15 cellular contexts compared by ENCODE assay signal in genomic region chr6:129646140-129646569, GRCh38.
DNase-seq lines count a peak whose midpoint lies in the region; ATAC-seq and TF ChIP-seq lines count a peak whose summit lies in the region.
"Had no signal": no experiment of that assay in that cellular context is flagged by ENCODE, and none has a peak within 500 bp of the region (broad histone marks: within the 10 kb centered on the region; RNA-seq: fewer than 3 reads in every experiment).

No MANE protein-coding gene starts in this region.

- no peak overlapping the region for H3K9ac ChIP-seq in KMS-11
- peak overlapping the region in 1 of 5 donors; percentile 57 for H3K9ac ChIP-seq in subcutaneous abdominal adipose tissue (ENCODE audit: low read length in 5 of 5)

- TF ChIP-seq POLR2A in esophagus squamous epithelium (IDR thresholded peaks at IDR 0.05), result no peak

- H3K36me3 ChIP-seq in KMS-11 (ENCODE audit: insufficient read depth) (no peaks in the 10 kb centered on the region), lower lobe of right lung (no peaks in the 10 kb centered on the region), subcutaneous abdominal adipose tissue (ENCODE audit: control insufficient read depth in 5 of 5, insufficient read depth in 5 of 5, low read length in 5 of 5) (peaks cover 0 to 3% (median 0%) of the 10 kb centered on the region in 5 donors), esophagus squamous epithelium (no peaks in the 10 kb centered on the region)
- H3K36me3 ChIP-seq: BE2C, gastroesophageal sphincter, suprapubic skin had no signal

- ATAC-seq in SK-N-SH treated with all-trans-retinoic acid at 6 μM for 48 hours, result no peak; the same call in 2 of the 3 replicates
- no peak for ATAC-seq in lower lobe of right lung
- no peak for ATAC-seq in HG03135 (IDR thresholded peaks at IDR 0.05; ENCODE audit: unreplicated experiment)
- ATAC-seq: gastroesophageal sphincter; natural killer cell treated with Interleukin-12 subunit alpha and Interleukin-12 subunit beta and Interleukin-15 and Interleukin-18, amount 100 ng/mL, for 72 hours; WTC11 had no signal

- peak overlapping the region; percentile 31 for H3K4me2 ChIP-seq in KMS-11

- 79 to 93% methylated on average over 2 of the region's 2 CpGs for WGBS in esophagus squamous epithelium, 2 donors

- H4K20me1 ChIP-seq in KMS-11 (ENCODE audit: insufficient read depth), result no peaks in the 10 kb centered on the region

- peaks cover 31% of the 10 kb centered on the region for H3K4me1 ChIP-seq in KMS-11 (ENCODE audit: low read depth, poor library complexity, severe bottlenecking)
- H3K4me1 ChIP-seq in lower lobe of right lung, result peaks cover 48% of the 10 kb centered on the region
- H3K4me1 ChIP-seq in subcutaneous abdominal adipose tissue (ENCODE audit: control insufficient read depth in 5 of 5, insufficient read depth in 5 of 5, low read length in 5 of 5), result peaks cover 3 to 55% (median 29%) of the 10 kb centered on the region in 5 donors
- peaks cover 4 to 27% (median 14%) of the 10 kb centered on the region in 3 donors for H3K4me1 ChIP-seq in esophagus squamous epithelium
- H3K4me1 ChIP-seq: BE2C had no signal

- H3K4me3 ChIP-seq in KMS-11 (IDR thresholded peaks at IDR 0.05; ENCODE audit: insufficient read depth, low read depth, low read length) (no peak overlapping the region), lower lobe of right lung (no peak overlapping the region), subcutaneous abdominal adipose tissue (ENCODE audit: low read depth in 1 of 5, low read length in 5 of 5) (no peak overlapping the region), esophagus squamous epithelium (no peak overlapping the region)
- H3K4me3 ChIP-seq: gastroesophageal sphincter, suprapubic skin had no signal

- no peak for TF ChIP-seq CTCF in KMS-11 (conservative IDR thresholded peaks at IDR 0.05; ENCODE audit: low read depth, low read length)
- TF ChIP-seq CTCF in lower lobe of right lung (IDR thresholded peaks at IDR 0.05), result no peak
- no peak for TF ChIP-seq CTCF in esophagus squamous epithelium (IDR thresholded peaks at IDR 0.05)

- H3K27me3 ChIP-seq in KMS-11 (ENCODE audit: insufficient read depth, low read depth) (no peaks in the 10 kb centered on the region), lower lobe of right lung (ENCODE audit: low read depth) (no peaks in the 10 kb centered on the region), subcutaneous abdominal adipose tissue (ENCODE audit: control insufficient read depth in 5 of 5, insufficient read depth in 4 of 5, low read length in 5 of 5) (no peaks in the 10 kb centered on the region), esophagus squamous epithelium (no peaks in the 10 kb centered on the region)
- H3K27me3 ChIP-seq: BE2C, gastroesophageal sphincter, suprapubic skin had no signal

- H2AFZ ChIP-seq in KMS-11 (ENCODE audit: low read depth), result no peak overlapping the region

- H3K27ac ChIP-seq in KMS-11 (no peak overlapping the region; the same call in 1 of the 2 replicates), lower lobe of right lung (peak overlapping the region; percentile 26), subcutaneous abdominal adipose tissue (ENCODE audit: low read depth, low read length) (peak overlapping the region; percentile 60), esophagus squamous epithelium (no peak overlapping the region)

- no peaks in the 10 kb centered on the region for H3K79me2 ChIP-seq in KMS-11 (ENCODE audit: insufficient read depth, low read depth)

- H3K9me3 ChIP-seq in lower lobe of right lung (no peaks in the 10 kb centered on the region), subcutaneous abdominal adipose tissue (ENCODE audit: control insufficient read depth in 5 of 5, low read length in 5 of 5) (no peaks in the 10 kb centered on the region), esophagus squamous epithelium (no peaks in the 10 kb centered on the region)
- H3K9me3 ChIP-seq: BE2C, gastroesophageal sphincter, suprapubic skin had no signal

- no peak for DNase-seq in lower lobe of right lung
- no peak for DNase-seq in esophagus squamous epithelium (lab: John Stamatoyannopoulos, UW)
- DNase-seq in NK-92 (lab: John Stamatoyannopoulos, UW; ENCODE audit: unreplicated experiment), result no peak
- DNase-seq: BE2C; NCI-H1105 treated with DMSO at 0.1 percent for 48 hours; retina; stimulated activated CD4-positive, alpha-beta T cell treated with anti-CD3 and anti-CD28 coated beads, Interleukin-1b, Interleukin-23, amount 100 ng/mL, for 48 hours had no signal

- intact Hi-C loops in lower lobe of right lung (cut with DNase I), result no loop called here
- intact Hi-C loops in esophagus squamous epithelium (cut with DNase I), result no loop called here

TF ChIP-seq in SK-N-SH treated with all-trans-retinoic acid at 6 μM for 48 hours, 23 proteins besides CTCF, POLR2A, EP300 and RAD21:
- TF ChIP-seq SNAI2 (CRISPR knock-in tag; IDR thresholded peaks at IDR 0.05) (no peak), POU6F1 (CRISPR knock-in tag; IDR thresholded peaks at IDR 0.05; ENCODE audit: borderline replicate concordance, low read depth) (no peak), ISL1 (CRISPR knock-in tag; IDR thresholded peaks at IDR 0.05) (0 out of 2 replicates have a peak, but pooled peaks have one; percentile 1), RARB (CRISPR knock-in tag; IDR thresholded peaks at IDR 0.05) (no peak), ZC3H10 (CRISPR knock-in tag; IDR thresholded peaks at IDR 0.05) (no peak)

Comparison
In these comparisons a context has a peak if more than half of its experiments do, and no peak if none do; other contexts are left out.
1. H3K27ac ChIP-seq: peak in lower lobe of right lung (single experiment) and subcutaneous abdominal adipose tissue (single experiment); none in KMS-11 (single experiment) and esophagus squamous epithelium (0 of 4).